Comparison of ENCODE assay signal across 35 cellular contexts in genomic region chr1:173963477-173963876, GRCh38.
"Had no signal": no experiment of that assay in that cellular context is flagged by ENCODE, and none has a peak within 500 bp of the region (broad histone marks: within the 10 kb centered on the region; RNA-seq: fewer than 3 reads in every experiment).

No MANE protein-coding gene starts in this region.

- H3K27ac Mint-ChIP-seq: activated CD4-positive, alpha-beta memory T cell treated with anti-CD3 and anti-CD28 coated beads for 36 hours; activated CD4-positive, alpha-beta T cell treated with anti-CD3 and anti-CD28 coated beads for 36 hours; activated CD4-positive, alpha-beta T cell treated with anti-CD3 and anti-CD28 coated beads, Interleukin-2, amount 10 ng/mL, durations not matched to agents 24 days and 14 days; activated CD8-positive, alpha-beta memory T cell treated with anti-CD3 and anti-CD28 coated beads, Interleukin-2, amount 10 ng/mL, durations not matched to agents 7 days and 5 days; activated CD8-positive, alpha-beta T cell treated with anti-CD3 and anti-CD28 coated beads, Interleukin-2, amount 10 ng/mL, durations not matched to agents 7 days and 5 days; activated naive CD4-positive, alpha-beta T cell treated with anti-CD3 and anti-CD28 coated beads for 36 hours; activated naive CD4-positive, alpha-beta T cell treated with anti-CD3 and anti-CD28 coated beads, Interleukin-2, amount 50 U/mL, for 24 hours; activated naive CD8-positive, alpha-beta T cell treated with anti-CD3 and anti-CD28 coated beads, Interleukin-2, amount 10 ng/mL, durations not matched to agents 7 days and 5 days; activated T-helper 2 cell treated with anti-CD3 and anti-CD28 coated beads, Interferon-gamma antibody, Interleukin-2, Interleukin-4, amounts not matched to agents 10 μg/mL and 5 μg/mL and 100 μg/mL, durations not matched to agents 14 hours and 24 hours and 36 hours; T-helper 17 cell; T-helper 2 cell treated with Interferon-gamma antibody and Interleukin-4, amounts not matched to agents 5 μg/mL and 100 μg/mL, for 36 hours had no signal

- DNase-seq: activated CD4-positive, alpha-beta memory T cell treated with anti-CD3 and anti-CD28 coated beads for 36 hours; activated CD4-positive, alpha-beta T cell treated with anti-CD3 and anti-CD28 coated beads for 36 hours; activated CD4-positive, alpha-beta T cell treated with anti-CD3 and anti-CD28 coated beads, Interleukin-2, amount 10 ng/mL, durations not matched to agents 24 days and 14 days; activated CD4-positive, CD25-positive, alpha-beta regulatory T cell; activated CD4-positive, CD25-positive, alpha-beta regulatory T cell treated with anti-CD3 and anti-CD28 coated beads, Interleukin-2, amount 50 U/mL, for 72 hours; activated CD8-positive, alpha-beta memory T cell treated with anti-CD3 and anti-CD28 coated beads, Interleukin-2, amount 10 ng/mL, durations not matched to agents 7 days and 5 days; activated CD8-positive, alpha-beta memory T cell treated with anti-CD3 and anti-CD28 coated beads, Interleukin-2, amount 50 U/mL, for 48 hours; activated CD8-positive, alpha-beta T cell treated with anti-CD3 and anti-CD28 coated beads, Interleukin-2, amount 10 ng/mL, durations not matched to agents 7 days and 5 days; activated effector memory CD4-positive, alpha-beta T cell treated with anti-CD3 and anti-CD28 coated beads, Interleukin-2, amount 50 U/mL, for 16 hours; activated naive CD4-positive, alpha-beta T cell treated with anti-CD3 and anti-CD28 coated beads for 36 hours; activated naive CD8-positive, alpha-beta T cell treated with anti-CD3 and anti-CD28 coated beads, Interleukin-2, amount 10 ng/mL, durations not matched to agents 7 days and 5 days; activated T-cell treated with anti-CD3 and anti-CD28 coated beads for 4 hours; activated T-cell treated with anti-CD3 and anti-CD28 coated beads, Interleukin-2, amount 50 U/mL, for 4 hours; amniotic stem cell; anterior cingulate cortex; brain microvascular endothelial cell; cortex of kidney; dermis blood vessel endothelial cell; effector CD4-positive, alpha-beta T cell; effector memory CD8-positive, alpha-beta T cell; erythroblast; foreskin keratinocyte; gastrocnemius medialis; glutamatergic neuron; heart left ventricle; T-helper 1 cell; T-helper 17 cell; T1000 had no signal

- H3K4me3 Mint-ChIP-seq: activated CD4-positive, alpha-beta memory T cell treated with anti-CD3 and anti-CD28 coated beads for 36 hours; activated CD4-positive, alpha-beta T cell treated with anti-CD3 and anti-CD28 coated beads for 36 hours; activated CD4-positive, alpha-beta T cell treated with anti-CD3 and anti-CD28 coated beads, Interleukin-2, amount 10 ng/mL, durations not matched to agents 24 days and 14 days; activated CD8-positive, alpha-beta memory T cell treated with anti-CD3 and anti-CD28 coated beads, Interleukin-2, amount 10 ng/mL, durations not matched to agents 7 days and 5 days; activated CD8-positive, alpha-beta T cell treated with anti-CD3 and anti-CD28 coated beads, Interleukin-2, amount 10 ng/mL, durations not matched to agents 7 days and 5 days; activated naive CD4-positive, alpha-beta T cell treated with anti-CD3 and anti-CD28 coated beads for 36 hours; activated naive CD4-positive, alpha-beta T cell treated with anti-CD3 and anti-CD28 coated beads, Interleukin-2, amount 50 U/mL, for 24 hours; activated naive CD8-positive, alpha-beta T cell treated with anti-CD3 and anti-CD28 coated beads, Interleukin-2, amount 10 ng/mL, durations not matched to agents 7 days and 5 days; activated T-cell treated with anti-CD3 and anti-CD28 coated beads, Interleukin-2, amount 50 U/mL, for 4 hours; activated T-helper 1 cell treated with anti-CD3 and anti-CD28 coated beads, Interleukin-12 subunit alpha, Interleukin-12 subunit beta, Interleukin-2, Interleukin-4 antibody, amounts not matched to agents 30 ng/mL and 10 ng/mL and 1 ng/mL, durations not matched to agents 14 hours and 24 hours and 36 hours; effector memory CD8-positive, alpha-beta T cell; T-helper 17 cell; T-helper 2 cell treated with Interferon-gamma antibody and Interleukin-4, amounts not matched to agents 5 μg/mL and 100 μg/mL, for 36 hours had no signal

- H3K4me1 Mint-ChIP-seq: activated CD4-positive, alpha-beta T cell treated with anti-CD3 and anti-CD28 coated beads for 36 hours; activated CD8-positive, alpha-beta memory T cell treated with anti-CD3 and anti-CD28 coated beads, Interleukin-2, amount 10 ng/mL, durations not matched to agents 7 days and 5 days; activated naive CD4-positive, alpha-beta T cell treated with anti-CD3 and anti-CD28 coated beads, Interleukin-2, amount 50 U/mL, for 24 hours had no signal

- FAIRE-seq: astrocyte, bronchial epithelial cell, colon had no signal

- H3K9me3 Mint-ChIP-seq: activated CD4-positive, alpha-beta memory T cell treated with anti-CD3 and anti-CD28 coated beads for 36 hours; activated CD4-positive, alpha-beta T cell treated with anti-CD3 and anti-CD28 coated beads, Interleukin-2, amount 10 ng/mL, durations not matched to agents 24 days and 14 days; activated naive CD4-positive, alpha-beta T cell treated with anti-CD3 and anti-CD28 coated beads for 36 hours; activated naive CD4-positive, alpha-beta T cell treated with anti-CD3 and anti-CD28 coated beads, Interleukin-2, amount 50 U/mL, for 24 hours; activated naive CD8-positive, alpha-beta T cell treated with anti-CD3 and anti-CD28 coated beads, Interleukin-2, amount 10 ng/mL, durations not matched to agents 7 days and 5 days; activated T-cell treated with anti-CD3 and anti-CD28 coated beads, Interleukin-2, amount 50 U/mL, for 4 hours; activated T-helper 1 cell treated with anti-CD3 and anti-CD28 coated beads, Interleukin-12 subunit alpha, Interleukin-12 subunit beta, Interleukin-2, Interleukin-4 antibody, amounts not matched to agents 30 ng/mL and 10 ng/mL and 1 ng/mL, durations not matched to agents 14 hours and 24 hours and 36 hours; activated T-helper 2 cell treated with anti-CD3 and anti-CD28 coated beads, Interferon-gamma antibody, Interleukin-2, Interleukin-4, amounts not matched to agents 10 μg/mL and 5 μg/mL and 100 μg/mL, durations not matched to agents 14 hours and 24 hours and 36 hours; effector memory CD8-positive, alpha-beta T cell; T-helper 2 cell treated with Interferon-gamma antibody and Interleukin-4, amounts not matched to agents 5 μg/mL and 100 μg/mL, for 36 hours had no signal

- H3K27me3 Mint-ChIP-seq: activated CD4-positive, alpha-beta memory T cell treated with anti-CD3 and anti-CD28 coated beads for 36 hours; activated CD4-positive, alpha-beta T cell treated with anti-CD3 and anti-CD28 coated beads for 36 hours; activated CD4-positive, alpha-beta T cell treated with anti-CD3 and anti-CD28 coated beads, Interleukin-2, amount 10 ng/mL, durations not matched to agents 24 days and 14 days; activated CD8-positive, alpha-beta memory T cell treated with anti-CD3 and anti-CD28 coated beads, Interleukin-2, amount 10 ng/mL, durations not matched to agents 7 days and 5 days; activated naive CD4-positive, alpha-beta T cell treated with anti-CD3 and anti-CD28 coated beads, Interleukin-2, amount 50 U/mL, for 24 hours; activated naive CD8-positive, alpha-beta T cell treated with anti-CD3 and anti-CD28 coated beads, Interleukin-2, amount 10 ng/mL, durations not matched to agents 7 days and 5 days; effector memory CD8-positive, alpha-beta T cell; T-helper 17 cell had no signal

- ATAC-seq: activated CD4-positive, alpha-beta T cell treated with anti-CD3 and anti-CD28 coated beads for 36 hours; activated CD8-positive, alpha-beta memory T cell treated with anti-CD3 and anti-CD28 coated beads, Interleukin-2, amount 10 ng/mL, durations not matched to agents 7 days and 5 days; activated CD8-positive, alpha-beta T cell treated with anti-CD3 and anti-CD28 coated beads, Interleukin-2, amount 10 ng/mL, durations not matched to agents 7 days and 5 days; activated T-cell treated with anti-CD3 and anti-CD28 coated beads, Interleukin-2, amount 50 U/mL, for 4 hours; effector memory CD8-positive, alpha-beta T cell; foreskin keratinocyte; gastrocnemius medialis; heart left ventricle; T-helper 17 cell had no signal
